Comparison of ENCODE assay signal across 22 cellular contexts in the genomic region with DNA sequence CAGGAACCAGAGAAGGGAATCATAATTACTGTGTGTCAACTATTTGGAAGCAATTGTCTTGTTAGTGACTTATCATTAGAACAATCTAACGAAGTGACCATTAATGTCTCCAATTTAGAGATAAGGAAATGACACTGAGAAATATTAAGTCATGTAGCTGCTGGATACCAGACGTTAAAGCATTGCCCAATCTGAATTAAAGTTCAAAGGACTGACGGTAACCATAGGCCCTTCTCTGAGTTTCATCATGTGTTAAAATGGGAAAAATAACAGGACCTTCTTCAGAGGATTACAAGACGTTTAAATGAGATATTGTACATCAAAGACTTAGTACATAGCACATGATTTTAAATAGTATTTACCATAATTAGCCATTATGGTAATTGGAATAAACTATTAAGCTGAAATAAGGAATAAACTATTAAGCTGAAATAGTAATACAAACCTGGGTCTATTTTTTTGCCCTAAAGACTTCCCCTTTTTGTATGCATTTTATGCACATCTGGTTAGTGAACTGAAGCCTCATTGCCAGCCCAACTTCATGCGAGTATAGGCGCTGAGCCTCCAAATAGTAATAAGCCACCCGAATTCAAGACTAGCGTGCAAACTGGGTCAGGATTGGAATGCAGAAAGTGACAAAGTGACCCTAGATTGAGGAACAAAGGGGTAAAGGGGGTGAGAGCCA. TPM values are rescaled to one million over a fixed set of nuclear protein-coding genes. Genes with fewer than 3 reads are reported as not detected.
"Had no signal": no experiment of that assay in that cellular context is flagged by ENCODE, and none has a peak within 500 bp of the region (broad histone marks: within the 10 kb centered on the region; RNA-seq: fewer than 3 reads in every experiment).

No MANE protein-coding gene starts in this region.

- ATAC-seq: left cardiac atrium; left ventricle myocardium superior; naive thymus-derived CD8-positive, alpha-beta T cell; stimulated activated naive CD8-positive, alpha-beta T cell treated with anti-CD3 and anti-CD28 coated beads, Interleukin-15, Interleukin-2, amounts not matched to agents 100 U/mL and 50 U/mL, for 24 hours had no signal

- H3K27ac Mint-ChIP-seq: endodermal cell; naive thymus-derived CD8-positive, alpha-beta T cell had no signal

- DNase-seq: colonic mucosa; dermis blood vessel endothelial cell; endodermal cell; foreskin melanocyte; head of caudate nucleus; kidney; left cardiac atrium; left ventricle myocardium superior; naive thymus-derived CD8-positive, alpha-beta T cell; ovary; small intestine; stimulated activated CD4-positive, alpha-beta T cell treated with anti-CD3 and anti-CD28 coated beads, Interleukin-12 subunit alpha, Interleukin-12 subunit beta, amount 100 ng/mL, for 4 hours; stimulated activated naive CD8-positive, alpha-beta T cell treated with anti-CD3 and anti-CD28 coated beads, Interleukin-15, Interleukin-2, amounts not matched to agents 100 U/mL and 50 U/mL, for 24 hours; tibial artery; upper lobe of left lung; uterus had no signal

- H3K9me3 Mint-ChIP-seq: endodermal cell, neural crest cell had no signal

- H3K4me3 Mint-ChIP-seq: endodermal cell; naive thymus-derived CD8-positive, alpha-beta T cell; neural crest cell had no signal

- H3K36me3 Mint-ChIP-seq: naive thymus-derived CD8-positive, alpha-beta T cell had no signal

- H3K4me1 Mint-ChIP-seq: endodermal cell, neural crest cell had no signal

RNA-seq across cellular contexts. Expression of gene GLYATL1, which starts 41.0 kb away (rescaled TPM):
- total RNA-seq: endothelial cell of umbilical vein; left cardiac atrium; left ventricle myocardium superior; lung microvascular endothelial cell; mesenteric fat pad; naive thymus-derived CD8-positive, alpha-beta T cell; posterior vena cava; right atrium auricular region had no signal
